ENCODE assay signal across 8 cellular contexts in genomic region chrX:2627272-2627867, GRCh38.
DNase-seq lines count a peak whose midpoint lies in the region; TF ChIP-seq lines count a peak whose summit lies in the region.

No MANE protein-coding gene starts in this region.

- H3K36me3 Mint-ChIP-seq in nephron (ENCODE audit: low read depth): peaks cover 85% of the 10 kb centered on the region

- TF ChIP-seq CTCF in GM10248 (IDR thresholded peaks at IDR 0.05; ENCODE audit: control extremely low read depth, extremely low read depth, low read depth, missing control alignments): peak; percentile 67
- TF ChIP-seq CTCF in HEK293 (tag by site-specific recombination; IDR thresholded peaks at IDR 0.05): no peak
- peak; percentile 53 for TF ChIP-seq CTCF in RWPE1 (conservative IDR thresholded peaks at IDR 0.05; ENCODE audit: low read depth)
- TF ChIP-seq CTCF in colonic mucosa (IDR thresholded peaks at IDR 0.05): peak; percentile 31
- TF ChIP-seq CTCF in nephron (IDR thresholded peaks at IDR 0.05; ENCODE audit: unreplicated experiment in 3 of 3): peak; percentile 54 to 60 (median 54)

- H3K9ac ChIP-seq in colonic mucosa (ENCODE audit: low read depth in 2 of 2, low read length in 2 of 2): no peak overlapping the region

- intact Hi-C loops in colonic mucosa (cut with DNase I): no loop called here

- peaks cover 37% of the 10 kb centered on the region for H3K9me3 Mint-ChIP-seq in nephron

- H3K4me1 ChIP-seq in HEK293 (ENCODE audit: control insufficient read depth, insufficient read depth, low read length) (no peaks in the 10 kb centered on the region), colonic mucosa (no peaks in the 10 kb centered on the region)

- H3K36me3 ChIP-seq in HEK293 (ENCODE audit: control insufficient read depth in 2 of 2, insufficient read depth in 1 of 2, low read length in 2 of 2): peaks cover 27 to 51% of the 10 kb centered on the region in 2 experiments
- no peaks in the 10 kb centered on the region for H3K36me3 ChIP-seq in colonic mucosa

- CTCF ChIA-PET in GM10248 (lab: Yijun Ruan, JAX) (no interaction called here), HEK293 (lab: Yijun Ruan, JAX) (no interaction called here), RWPE1 (lab: Yijun Ruan, JAX) (no interaction called here)

- DNase-seq in GM10248 (ENCODE audit: extremely low spot score): peak; percentile 37
- peak; percentile 13 for DNase-seq in RWPE1 (ENCODE audit: low spot score)
- DNase-seq in colonic mucosa: peak; percentile 7
- DNase-seq in NOMO-1 treated with dmso at 0.1 percent for 144 hours (lab: John Stamatoyannopoulos, UW; ENCODE audit: unreplicated experiment): no peak
- DNase-seq in dedifferentiated amniotic fluid mesenchymal stem cell (ENCODE audit: extremely low spot score): no peak
- no peak for DNase-seq in NCI-H1417 (lab: John Stamatoyannopoulos, UW)

- H3K27me3 ChIP-seq in colonic mucosa: no peaks in the 10 kb centered on the region

- no peak overlapping the region for H3K4me3 Mint-ChIP-seq in nephron

- POLR2A ChIA-PET in GM10248 (lab: Yijun Ruan, JAX) (no interaction called here), HEK293 (lab: Yijun Ruan, JAX) (no interaction called here), RWPE1 (lab: Yijun Ruan, JAX; ENCODE audit: low non-redundant PET) (no interaction called here)

- no peak overlapping the region for H3K27ac Mint-ChIP-seq in nephron

- H3K9me3 ChIP-seq in HEK293 (ENCODE audit: control insufficient read depth, insufficient read depth, low read depth, low read length) (no peaks in the 10 kb centered on the region), colonic mucosa (no peaks in the 10 kb centered on the region)

- H3K4me3 ChIP-seq in HEK293 (ENCODE audit: low read depth, low read length): no peak overlapping the region
- H3K4me3 ChIP-seq in colonic mucosa: no peak overlapping the region

- no peaks in the 10 kb centered on the region for H3K27me3 Mint-ChIP-seq in nephron (ENCODE audit: low read depth)

- no peak overlapping the region for H3K27ac ChIP-seq in HEK293 (ENCODE audit: extremely low read depth, low read depth, low read length)
- H3K27ac ChIP-seq in RWPE1: no peak overlapping the region
- no peak overlapping the region for H3K27ac ChIP-seq in colonic mucosa

- no peaks in the 10 kb centered on the region for H3K4me1 Mint-ChIP-seq in nephron

TF ChIP-seq in HEK293, 187 proteins besides CTCF, POLR2A, EP300 and RAD21:
- TF ChIP-seq ZNF2 (tag by site-specific recombination; IDR thresholded peaks at IDR 0.05) (no peak), MEIS1 (CRISPR knock-in tag; IDR thresholded peaks at IDR 0.05; ENCODE audit: borderline replicate concordance) (no peak), ZNF223 (tag by site-specific recombination; IDR thresholded peaks at IDR 0.05) (no peak), ZNF654 (tag by site-specific recombination; IDR thresholded peaks at IDR 0.05; ENCODE audit: low read depth) (peak; percentile 52), KLF9 (tag by site-specific recombination; IDR thresholded peaks at IDR 0.05; ENCODE audit: low read depth) (no peak)

Comparison
In these comparisons a context has a peak if more than half of its experiments do, and no peak if none do; other contexts are left out.
1. DNase-seq: peak in GM10248 (single experiment), RWPE1 (single experiment) and colonic mucosa (single experiment); none in NOMO-1 treated with dmso at 0.1 percent for 144 hours (single experiment), dedifferentiated amniotic fluid mesenchymal stem cell (single experiment) and NCI-H1417 (0 of 3).